22 cellular contexts compared by ENCODE assay signal in genomic region chr12:24584032-24584675, GRCh38.
DNase-seq lines count a peak whose midpoint lies in the region; ATAC-seq and TF ChIP-seq lines count a peak whose summit lies in the region.
"Had no signal": no experiment of that assay in that cellular context is flagged by ENCODE, and none has a peak within 500 bp of the region (broad histone marks: within the 10 kb centered on the region; RNA-seq: fewer than 3 reads in every experiment).

No MANE protein-coding gene starts in this region.

- DNase-seq in CD1c-positive myeloid dendritic cell (ENCODE audit: extremely low spot score) (peak; percentile 56), NB4 (ENCODE audit: low read depth) (peak; percentile 32), activated B cell treated with CpG ODN at 0.5 μM for 24 hours (no peak), testis (peak; percentile 58), nephron progenitor cell (no peak), smooth muscle cell (lab: John Stamatoyannopoulos, UW; ENCODE audit: unreplicated experiment) (no peak), COLO829 (ENCODE audit: low spot score) (no peak), lower leg skin (ENCODE audit: low spot score in 2 of 2) (no peak)
- DNase-seq: ACHN, BE2C, COR-L47, DMS153, HCEC 1CT, Karpas-422, MM.1S, NCI-H1436, NCI-H2029 treated with DMSO at 0.1 percent for 48 hours, NCI-H526 treated with DMSO at 0.1 percent for 48 hours, Peyer's patch, SHP77 had no signal

- WGBS in testis, 2 donors = 68 to 83% methylated on average over 15 to 21 of the region's 21 CpGs
- 95% methylated on average over 21 of the region's 21 CpGs for WGBS in smooth muscle cell (ENCODE audit: low lambda C conversion rate)
- WGBS in lower leg skin, 2 donors = 93 to 94% methylated on average over 20 of the region's 21 CpGs

- intact Hi-C loops in activated B cell treated with CpG ODN at 0.5 μM for 24 hours (cut with micrococcal nuclease) (no loop called here), testis (cut with DNase I; ENCODE audit: low total_unique reads) (no loop called here), lower leg skin (cut with DNase I; ENCODE audit: low total_unique reads) (no loop called here)

- H3K9me3 Mint-ChIP-seq in activated B cell treated with CpG ODN at 0.5 μM for 24 hours (peaks cover 4% of the 10 kb centered on the region), nephron progenitor cell (peaks cover 50% of the 10 kb centered on the region)

- H3K4me1 Mint-ChIP-seq in activated B cell treated with CpG ODN at 0.5 μM for 24 hours (peaks cover 17% of the 10 kb centered on the region), nephron progenitor cell (no peaks in the 10 kb centered on the region)

- H3K9me3 ChIP-seq in testis (no peaks in the 10 kb centered on the region), smooth muscle cell (replicated peaks; ENCODE audit: low read depth) (peaks cover 3% of the 10 kb centered on the region)
- H3K9me3 ChIP-seq: BE2C, Peyer's patch had no signal

- no peaks in the 10 kb centered on the region for H3K36me3 Mint-ChIP-seq in activated B cell treated with CpG ODN at 0.5 μM for 24 hours (ENCODE audit: low read depth)
- peaks cover 19% of the 10 kb centered on the region for H3K36me3 Mint-ChIP-seq in nephron progenitor cell (ENCODE audit: low read depth)

- H3K4me1 ChIP-seq in testis = no peaks in the 10 kb centered on the region
- no peaks in the 10 kb centered on the region for H3K4me1 ChIP-seq in smooth muscle cell (ENCODE audit: low read depth)
- H3K4me1 ChIP-seq: BE2C, Peyer's patch had no signal

- peak overlapping the region; percentile 25 for H3K4me3 Mint-ChIP-seq in activated B cell treated with CpG ODN at 0.5 μM for 24 hours
- H3K4me3 Mint-ChIP-seq in nephron progenitor cell = no peak overlapping the region
- H3K4me3 Mint-ChIP-seq: T-helper 1 cell treated with Interleukin-12 subunit alpha and Interleukin-12 subunit beta and Interleukin-4 antibody, amounts not matched to agents 30 μg/mL and 1 μg/mL, for 36 hours had no signal

- no peaks in the 10 kb centered on the region for H3F3A ChIP-seq in smooth muscle cell (ENCODE audit: low read depth)

- no peak overlapping the region for H3K9ac ChIP-seq in smooth muscle cell (ENCODE audit: low read depth)

- ATAC-seq in activated B cell treated with CpG ODN at 0.5 μM for 24 hours (ENCODE audit: low read depth) = peak; percentile 31
- ATAC-seq: SK-N-SH treated with all-trans-retinoic acid at 6 μM for 48 hours had no signal

- TF ChIP-seq POLR2A in NB4 (IDR thresholded peaks at IDR 0.05; ENCODE audit: extremely low read depth, insufficient read length) (no peak), testis (IDR thresholded peaks at IDR 0.05) (no peak), lower leg skin (IDR thresholded peaks at IDR 0.05) (no peak)

- TF ChIP-seq CTCF in NB4 (IDR thresholded peaks at IDR 0.05; ENCODE audit: low read depth, low read length) (no peak), activated B cell treated with CpG ODN at 0.5 μM for 24 hours (IDR thresholded peaks at IDR 0.05) (no peak), testis (IDR thresholded peaks at IDR 0.05) (no peak), nephron progenitor cell (IDR thresholded peaks at IDR 0.05) (no peak), smooth muscle cell (IDR thresholded peaks at IDR 0.05; ENCODE audit: borderline replicate concordance, insufficient read depth, poor library complexity, severe bottlenecking) (no peak), lower leg skin (IDR thresholded peaks at IDR 0.05) (no peak)

- H3K27ac ChIP-seq in testis (no peak overlapping the region), smooth muscle cell (ENCODE audit: low read depth) (no peak overlapping the region)
- H3K27ac ChIP-seq: Peyer's patch had no signal

- CTCF ChIA-PET in activated B cell treated with CpG ODN at 0.5 μM for 24 hours (lab: Charles Lee) = no interaction called here

- H3K36me3 ChIP-seq in testis (ENCODE audit: low read depth, missing control alignments) (no peaks in the 10 kb centered on the region), smooth muscle cell (ENCODE audit: low read depth) (no peaks in the 10 kb centered on the region)
- H3K36me3 ChIP-seq: BE2C, Peyer's patch had no signal

- H2AFZ ChIP-seq in smooth muscle cell (ENCODE audit: low read depth) = no peak overlapping the region

- no peaks in the 10 kb centered on the region for H3K79me2 ChIP-seq in smooth muscle cell (ENCODE audit: low read depth)

- H3K27me3 Mint-ChIP-seq in activated B cell treated with CpG ODN at 0.5 μM for 24 hours = no peaks in the 10 kb centered on the region
- no peaks in the 10 kb centered on the region for H3K27me3 Mint-ChIP-seq in nephron progenitor cell (ENCODE audit: low read depth, poor library complexity)

- no peaks in the 10 kb centered on the region for H4K20me1 ChIP-seq in smooth muscle cell (ENCODE audit: low read depth)

- no peaks in the 10 kb centered on the region for H3K27me3 ChIP-seq in testis
- no peaks in the 10 kb centered on the region for H3K27me3 ChIP-seq in smooth muscle cell (ENCODE audit: low read depth)
- H3K27me3 ChIP-seq: BE2C, Peyer's patch had no signal

- H3K4me2 ChIP-seq in smooth muscle cell = no peak overlapping the region

- H3K27ac Mint-ChIP-seq in activated B cell treated with CpG ODN at 0.5 μM for 24 hours = no peak overlapping the region
- H3K27ac Mint-ChIP-seq in nephron progenitor cell = no peak overlapping the region
- H3K27ac Mint-ChIP-seq: T-helper 1 cell treated with Interleukin-12 subunit alpha and Interleukin-12 subunit beta and Interleukin-4 antibody, amounts not matched to agents 30 μg/mL and 1 μg/mL, for 36 hours had no signal

- POLR2A ChIA-PET in activated B cell treated with CpG ODN at 0.5 μM for 24 hours (lab: Charles Lee) = interaction anchor here (0.8 kb wide), 1 partner anchor 22 kb away, joined by 3 read pairs; no protein-coding TSS in a partner anchor

- no peak overlapping the region for H3K4me3 ChIP-seq in NB4 (ENCODE audit: low read depth, low read length)
- H3K4me3 ChIP-seq in testis = peak overlapping the region; percentile 32 to 49
- no peak overlapping the region for H3K4me3 ChIP-seq in smooth muscle cell
- H3K4me3 ChIP-seq in lower leg skin (ENCODE audit: low read depth, poor library complexity, severe bottlenecking) = no peak overlapping the region
- H3K4me3 ChIP-seq: Peyer's patch had no signal

Comparison
In these comparisons a context has a peak if more than half of its experiments do, and no peak if none do; other contexts are left out.
1. DNase-seq: peak in CD1c-positive myeloid dendritic cell (single experiment), NB4 (single experiment) and testis (single experiment); none in activated B cell treated with CpG ODN at 0.5 μM for 24 hours (single experiment), nephron progenitor cell (single experiment), smooth muscle cell (single experiment), COLO829 (single experiment) and lower leg skin (0 of 2).
2. H3K4me3 ChIP-seq: peak in testis (2 of 2); none in NB4 (single experiment), smooth muscle cell (single experiment) and lower leg skin (single experiment).